ENCODE assay signal across 9 cellular contexts in the genomic region with DNA sequence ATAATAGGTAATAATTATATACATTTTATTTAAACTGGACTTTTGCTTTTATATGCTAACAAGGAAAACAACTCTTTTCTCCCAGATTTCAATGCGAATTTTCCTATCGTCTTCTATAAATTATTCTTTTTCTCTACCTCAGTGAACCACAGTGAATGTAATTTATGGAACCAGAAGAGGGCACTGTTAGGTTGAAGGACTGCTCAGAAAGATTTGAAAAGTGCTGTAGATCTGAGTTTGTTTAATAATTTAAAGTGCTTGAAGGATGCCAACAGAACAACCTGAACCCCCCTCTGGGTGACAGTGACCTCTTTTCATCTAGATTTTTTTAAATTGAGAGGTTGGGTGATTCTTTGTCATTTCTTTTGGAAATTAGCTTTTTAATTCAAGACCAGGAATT. TPM values are rescaled to one million over a fixed set of nuclear protein-coding genes. Genes with fewer than 3 reads are reported as not detected.
DNase-seq lines count a peak whose midpoint lies in the region; ATAC-seq and TF ChIP-seq lines count a peak whose summit lies in the region.
"Had no signal": no experiment of that assay in that cellular context is flagged by ENCODE, and none has a peak within 500 bp of the region (broad histone marks: within the 10 kb centered on the region; RNA-seq: fewer than 3 reads in every experiment).

No MANE protein-coding gene starts in this region.

- WGBS in lower leg skin, 2 donors, result 35 to 46% methylated on average over 2 of the region's 2 CpGs
- WGBS in spleen, 5 donors, result 43 to 68% (median 58%) methylated on average over 2 of the region's 2 CpGs

- H3K36me3 ChIP-seq in Caco-2 (ENCODE audit: control insufficient read depth, insufficient read depth, low read length), result no peaks in the 10 kb centered on the region
- peaks cover 0 to 64% (median 0%) of the 10 kb centered on the region in 6 donors for H3K36me3 ChIP-seq in spleen

- BruUV-seq in Caco-2 (replicated peaks; lab: Mats Ljungman, UMichigan), result no TSS peak

- DNase-seq in Caco-2 (peak in 1 of 2 experiments; percentile 33), KBM-7 (peak; percentile 52), iris pigment epithelial cell (ENCODE audit: low read depth) (peak; percentile 46), lower leg skin (ENCODE audit: low spot score in 2 of 2) (no peak), spleen (no peak)

- H3K4me1 ChIP-seq in Caco-2, result no peaks in the 10 kb centered on the region
- peaks cover 0 to 5% (median 0%) of the 10 kb centered on the region in 6 donors for H3K4me1 ChIP-seq in spleen

- no peak overlapping the region for H3K4me3 Mint-ChIP-seq in Caco-2 (ENCODE audit: unreplicated experiment)

- no peak overlapping the region for H3K4me3 ChIP-seq in Caco-2 (ENCODE audit: low read depth, low read length)
- H3K4me3 ChIP-seq in lower leg skin (ENCODE audit: low read depth, poor library complexity, severe bottlenecking), result no peak overlapping the region
- H3K4me3 ChIP-seq in spleen, result no peak overlapping the region

- no peaks in the 10 kb centered on the region for H3K9me3 Mint-ChIP-seq in Caco-2 (ENCODE audit: unreplicated experiment)

- TF ChIP-seq CTCF in Caco-2 (IDR thresholded peaks at IDR 0.05; ENCODE audit: insufficient read depth in 1 of 2, low read depth in 1 of 2, low read length in 1 of 2, severe bottlenecking in 1 of 2, unreplicated experiment in 1 of 2), result peak; percentile 43 to 51
- TF ChIP-seq CTCF in lower leg skin (IDR thresholded peaks at IDR 0.05), result no peak
- peak in 1 of 11 experiments; percentile 10 for TF ChIP-seq CTCF in spleen (IDR thresholded peaks at IDR 0.05 in 8 of 11, conservative IDR thresholded peaks at IDR 0.05 in 3 of 11)

- CTCF ChIA-PET in Caco-2 (lab: Charles Lee), result interaction anchor here (0.6 kb wide), 1 partner anchor 264 kb away, joined by 5 read pairs; no protein-coding TSS in a partner anchor

- H3K27me3 Mint-ChIP-seq in Caco-2 (ENCODE audit: insufficient read depth, unreplicated experiment), result no peaks in the 10 kb centered on the region

- TF ChIP-seq POLR2A in lower leg skin (IDR thresholded peaks at IDR 0.05), result no peak
- TF ChIP-seq POLR2A in spleen (IDR thresholded peaks at IDR 0.05), result no peak

- peaks cover 12% of the 10 kb centered on the region for H3K4me1 Mint-ChIP-seq in Caco-2 (ENCODE audit: low read depth, unreplicated experiment)

- no peaks in the 10 kb centered on the region for H3K36me3 Mint-ChIP-seq in Caco-2 (ENCODE audit: insufficient read depth, unreplicated experiment)

- no peak overlapping the region for H3K27ac Mint-ChIP-seq in Caco-2 (ENCODE audit: unreplicated experiment)

- H3K27me3 ChIP-seq in Caco-2 (replicated peaks; ENCODE audit: control insufficient read depth, insufficient read depth, low read length) (no peaks in the 10 kb centered on the region; the same call in 1 of the 2 replicates), spleen (replicated peaks in 1 of 7) (no peaks in the 10 kb centered on the region)

- H3K27ac ChIP-seq in spleen, result no peak overlapping the region

- POLR2A ChIA-PET in Caco-2 (lab: Charles Lee), result no interaction called here

- in situ Hi-C loops in KBM-7 (cut with MboI; ENCODE audit: low pct_unique_long_range_greater_than_20kb, low sequenced_read_pairs), result loop anchor here (25.0 kb wide), 1 partner anchor 194 kb away; no protein-coding TSS in a partner anchor

- intact Hi-C loops in Caco-2 (cut with micrococcal nuclease; ENCODE audit: unreplicated experiment) (loop anchor here (1.0 to 2.0 kb wide), 5 partner anchors 121 to 412 kb away; no protein-coding TSS in a partner anchor), lower leg skin (cut with DNase I; ENCODE audit: low total_unique reads) (loop anchor here (10.0 kb wide), 1 partner anchor 191 kb away; no protein-coding TSS in a partner anchor), spleen (cut with DNase I; ENCODE audit: low total_unique reads) (loop anchor here (5.0 kb wide), 1 partner anchor 189 kb away; no protein-coding TSS in a partner anchor)

- ATAC-seq in SK-N-SH treated with all-trans-retinoic acid at 6 μM for 48 hours (peak; percentile 73; the same call in 2 of the 3 replicates), HG03280 (IDR thresholded peaks at IDR 0.05; ENCODE audit: unreplicated experiment) (no peak), HG03571 (IDR thresholded peaks at IDR 0.05; ENCODE audit: unreplicated experiment) (no peak)

- no peaks in the 10 kb centered on the region for H3K9me3 ChIP-seq in Caco-2
- no peaks in the 10 kb centered on the region for H3K9me3 ChIP-seq in spleen

TF ChIP-seq in SK-N-SH treated with all-trans-retinoic acid at 6 μM for 48 hours, 23 proteins besides CTCF, POLR2A, EP300 and RAD21:
- no peak for TF ChIP-seq ZNF8 (CRISPR knock-in tag; IDR thresholded peaks at IDR 0.05)
- no peak for TF ChIP-seq ZNF70 (CRISPR knock-in tag; IDR thresholded peaks at IDR 0.05)
- TF ChIP-seq TSHZ2 (CRISPR knock-in tag; IDR thresholded peaks at IDR 0.05), result no peak
- no peak for TF ChIP-seq BACH2 (CRISPR knock-in tag; IDR thresholded peaks at IDR 0.05; ENCODE audit: borderline replicate concordance)
- TF ChIP-seq ESRRG (CRISPR knock-in tag; IDR thresholded peaks at IDR 0.05), result no peak
- TF ChIP-seq ZFP30 (CRISPR knock-in tag; IDR thresholded peaks at IDR 0.05), result no peak
TF ChIP-seq in SK-N-SH treated with all-trans-retinoic acid at 6 μM for 48 hours: peak in this region for 0.

RNA-seq across cellular contexts. Expression of gene PHOX2B, which starts 54.9 kb away (rescaled TPM):
- total RNA-seq in Caco-2 (2022), result not detected in 2 replicates
- not detected for total RNA-seq in lower leg skin
- total RNA-seq in spleen, result not detected
- polyA plus RNA-seq in spleen, result under 1 TPM in 1 of 3 donors, not detected in 2; 0.03 TPM
- polyA plus RNA-seq: esophagus had no signal

Comparison
In these comparisons a context has a peak if more than half of its experiments do, and no peak if none do; other contexts are left out.
1. DNase-seq: peak in KBM-7 (single experiment) and iris pigment epithelial cell (single experiment); none in lower leg skin (0 of 2) and spleen (single experiment).
2. CTCF ChIP-seq: peak in Caco-2 (2 of 2); none in lower leg skin (0 of 3).